Comparison of ENCODE assay signal across 8 cellular contexts in the genomic region with DNA sequence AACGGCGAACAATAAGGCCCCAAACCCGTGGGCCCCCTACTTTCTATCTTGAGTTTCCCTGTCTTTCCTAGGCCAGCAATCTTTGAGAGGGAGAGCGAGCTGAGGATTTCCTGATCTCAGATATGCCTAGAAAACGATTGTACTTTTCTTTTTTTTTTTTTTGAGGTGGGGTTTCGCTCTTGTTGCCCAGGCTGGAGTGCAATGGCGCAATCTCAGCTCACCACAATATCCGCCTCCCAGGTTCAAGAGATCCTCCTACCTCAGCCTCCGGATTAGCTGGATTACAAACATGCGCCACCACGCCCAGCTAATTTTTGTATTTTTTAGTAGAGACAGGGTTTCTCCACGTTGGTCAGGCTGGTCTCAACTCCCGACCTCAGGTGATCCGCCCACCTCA. TPM values are rescaled to one million over a fixed set of nuclear protein-coding genes. Genes with fewer than 3 reads are reported as not detected.
DNase-seq lines count a peak whose midpoint lies in the region; ATAC-seq and TF ChIP-seq lines count a peak whose summit lies in the region.
"Not testable (repeated sequence)": the region's sequence is repeated elsewhere in the genome, so short reads cannot be mapped to it uniquely, and the experiment has no call there.

No MANE protein-coding gene starts in this region.

- H3K4me3 Mint-ChIP-seq in CD14-positive monocyte; activated T-helper 17 cell treated with anti-CD3 and anti-CD28 coated beads, Interleukin-2, amount 50 U/mL, for 72 hours: not testable (repeated sequence)

- 64 to 69% methylated on average over 12 to 13 of the region's 14 CpGs for WGBS in esophagus squamous epithelium, 2 donors
- WGBS in right cardiac atrium, result 61% methylated on average over 14 of the region's 14 CpGs
- WGBS in suprapubic skin, result 59% methylated on average over 14 of the region's 14 CpGs

- H3K36me3 Mint-ChIP-seq in CD14-positive monocyte, result peaks cover 39 to 71% of the 10 kb centered on the region in 2 donors
- H3K36me3 Mint-ChIP-seq in activated T-helper 17 cell treated with anti-CD3 and anti-CD28 coated beads, Interleukin-2, amount 50 U/mL, for 72 hours (ENCODE audit: low read depth), result peaks cover 20% of the 10 kb centered on the region

- H3K4me1 ChIP-seq in colonic mucosa; right cardiac atrium (ENCODE audit: control insufficient read depth, insufficient read depth, low read length): not testable (repeated sequence)
- H3K4me1 ChIP-seq in esophagus squamous epithelium (peaks cover 0 to 31% (median 8%) of the 10 kb centered on the region in 3 donors), mucosa of rectum (ENCODE audit: control insufficient read depth in 2 of 2, insufficient read depth in 2 of 2, low read length in 2 of 2) (peaks cover 0 to 11% of the 10 kb centered on the region in 2 donors), suprapubic skin (peaks cover 20% of the 10 kb centered on the region)

- TF ChIP-seq EP300 in suprapubic skin (IDR thresholded peaks at IDR 0.05), result not testable (repeated sequence)

- not testable (repeated sequence) for H3K9ac ChIP-seq in colonic mucosa (ENCODE audit: low read depth in 2 of 2, low read length in 2 of 2)
- H3K9ac ChIP-seq in mucosa of rectum (ENCODE audit: low read depth in 1 of 2, low read length in 2 of 2), result peak overlapping the region in 1 of 2 donors; percentile 7

- not testable (repeated sequence) for H3K9me3 Mint-ChIP-seq in CD14-positive monocyte; activated T-helper 17 cell treated with anti-CD3 and anti-CD28 coated beads, Interleukin-2, amount 50 U/mL, for 72 hours

- H3K9me3 ChIP-seq in colonic mucosa; esophagus squamous epithelium; right cardiac atrium (ENCODE audit: control insufficient read depth, low read length); mucosa of rectum (ENCODE audit: control insufficient read depth in 2 of 2, low read length in 2 of 2); suprapubic skin: not testable (repeated sequence)

- not testable (repeated sequence) for H3K27me3 ChIP-seq in colonic mucosa; esophagus squamous epithelium; right cardiac atrium (ENCODE audit: control insufficient read depth, insufficient read depth); mucosa of rectum (ENCODE audit: control insufficient read depth in 2 of 2, insufficient read depth in 2 of 2, low read length in 2 of 2); suprapubic skin

- peak overlapping the region in 4 of 7 donors; percentile 7 to 79 (median 44) for H3K27ac Mint-ChIP-seq in CD14-positive monocyte
- peak overlapping the region; percentile 50 for H3K27ac Mint-ChIP-seq in activated T-helper 17 cell treated with anti-CD3 and anti-CD28 coated beads, Interleukin-2, amount 50 U/mL, for 72 hours

- intact Hi-C loops in CD14-positive monocyte (cut with micrococcal nuclease); colonic mucosa (cut with DNase I); esophagus squamous epithelium (cut with DNase I); right cardiac atrium (cut with DNase I): not testable (repeated sequence)

- ATAC-seq in activated T-helper 17 cell treated with anti-CD3 and anti-CD28 coated beads, Interleukin-2, amount 50 U/mL, for 72 hours (replicated peaks), result not testable (repeated sequence)
- ATAC-seq in right cardiac atrium, result peak; percentile 6 to 51

- not testable (repeated sequence) for H3K4me3 ChIP-seq in colonic mucosa; esophagus squamous epithelium; right cardiac atrium (ENCODE audit: low read length); mucosa of rectum (ENCODE audit: low read length in 2 of 2); suprapubic skin

- H3K27ac ChIP-seq in colonic mucosa (peak overlapping the region; percentile 76), esophagus squamous epithelium (peak overlapping the region; percentile 4 to 77 (median 72)), right cardiac atrium (ENCODE audit: low read length) (peak overlapping the region; percentile 33), mucosa of rectum (ENCODE audit: low read depth in 2 of 2, low read length in 2 of 2) (peak overlapping the region; percentile 74 to 80), suprapubic skin (peak overlapping the region; percentile 30)

- H3K4me1 Mint-ChIP-seq in CD14-positive monocyte, result peaks cover 33% of the 10 kb centered on the region
- H3K4me1 Mint-ChIP-seq in activated T-helper 17 cell treated with anti-CD3 and anti-CD28 coated beads, Interleukin-2, amount 50 U/mL, for 72 hours, result not testable (repeated sequence)

- not testable (repeated sequence) for H3K36me3 ChIP-seq in colonic mucosa; mucosa of rectum (ENCODE audit: control insufficient read depth in 2 of 2, insufficient read depth in 2 of 2, low read length in 2 of 2)
- peaks cover 0 to 79% (median 0%) of the 10 kb centered on the region in 3 donors for H3K36me3 ChIP-seq in esophagus squamous epithelium
- H3K36me3 ChIP-seq in suprapubic skin, result peaks cover 30% of the 10 kb centered on the region

- H3K27me3 Mint-ChIP-seq in CD14-positive monocyte (ENCODE audit: low read depth in 3 of 3); activated T-helper 17 cell treated with anti-CD3 and anti-CD28 coated beads, Interleukin-2, amount 50 U/mL, for 72 hours: not testable (repeated sequence)

- not testable (repeated sequence) for TF ChIP-seq POLR2A in esophagus squamous epithelium (IDR thresholded peaks at IDR 0.05); suprapubic skin (IDR thresholded peaks at IDR 0.05)

- not testable (repeated sequence) for TF ChIP-seq CTCF in CD14-positive monocyte (IDR thresholded peaks at IDR 0.05); colonic mucosa (IDR thresholded peaks at IDR 0.05); esophagus squamous epithelium (IDR thresholded peaks at IDR 0.05); suprapubic skin (IDR thresholded peaks at IDR 0.05)

- peak; percentile 10 for DNase-seq in CD14-positive monocyte (ENCODE audit: low spot score)
- peak; percentile 68 for DNase-seq in NCI-H226
- not testable (repeated sequence) for DNase-seq in colonic mucosa; esophagus squamous epithelium (lab: John Stamatoyannopoulos, UW); right cardiac atrium
- peak in 1 of 2 donors; percentile 38 for DNase-seq in suprapubic skin (ENCODE audit: low spot score in 2 of 2)

RNA-seq across cellular contexts. Expression of a gene that starts 15.0 kb away (rescaled TPM):
- polyA plus RNA-seq in CD14-positive monocyte (10 to 100 TPM; 47.2 to 55.0 TPM), right cardiac atrium (26.8 TPM)
- 10 to 100 TPM; 54.5 to 55.5 TPM for total RNA-seq in activated T-helper 17 cell treated with anti-CD3 and anti-CD28 coated beads, Interleukin-2, amount 50 U/mL, for 72 hours
- total RNA-seq in colonic mucosa (100 to 1,000 TPM; 107 to 165 TPM), esophagus squamous epithelium (100 to 1,000 TPM in 2 of 4 donors, 10 to 100 TPM in 2; 37.7 to 146 (median 103) TPM), right cardiac atrium (10 to 100 TPM; 25.1 to 32.0 (median 28.1) TPM), suprapubic skin (10 to 100 TPM; 54.4 to 93.6 (median 71.3) TPM)

RNA-seq across cellular contexts. Expression of a gene that starts 42.9 kb away (rescaled TPM):
- 10 to 100 TPM; 12.8 to 15.0 TPM for polyA plus RNA-seq in CD14-positive monocyte
- 10 to 100 TPM; 29.5 to 31.2 TPM for total RNA-seq in activated T-helper 17 cell treated with anti-CD3 and anti-CD28 coated beads, Interleukin-2, amount 50 U/mL, for 72 hours
- 10 to 100 TPM; 50.7 to 61.3 TPM for total RNA-seq in colonic mucosa
- 100 to 1,000 TPM in 1 of 4 donors, 10 to 100 TPM in 3; 47.7 to 105 (median 81.1) TPM for total RNA-seq in esophagus squamous epithelium
- 10 to 100 TPM; 26.3 to 31.0 (median 29.4) TPM for total RNA-seq in right cardiac atrium
- 11.9 TPM for polyA plus RNA-seq in right cardiac atrium
- 100 to 1,000 TPM in 2 of 4 donors, 10 to 100 TPM in 2; 60.4 to 124 (median 94.1) TPM for total RNA-seq in suprapubic skin
